9 cellular contexts compared by ENCODE assay signal in genomic region chr2:181955010-181955409, GRCh38. TPM values are rescaled to one million over a fixed set of nuclear protein-coding genes. Genes with fewer than 3 reads are reported as not detected.
DNase-seq lines count a peak whose midpoint lies in the region; ATAC-seq and TF ChIP-seq lines count a peak whose summit lies in the region.
"Had no signal": no experiment of that assay in that cellular context is flagged by ENCODE, and none has a peak within 500 bp of the region (broad histone marks: within the 10 kb centered on the region; RNA-seq: fewer than 3 reads in every experiment).

No MANE protein-coding gene starts in this region.

- H3K79me2 ChIP-seq in DOHH2 (ENCODE audit: control insufficient read depth, low read length): no peaks in the 10 kb centered on the region

- H3K4me3 ChIP-seq in DOHH2 (ENCODE audit: low read length): peak overlapping the region; percentile 72
- no peak overlapping the region for H3K4me3 ChIP-seq in cardiac fibroblast (replicated peaks in 1 of 2; ENCODE audit: low read depth in 2 of 2, low read length in 2 of 2)

- TF ChIP-seq CTCF in DOHH2 (IDR thresholded peaks at IDR 0.05; ENCODE audit: low read depth, low read length, poor library complexity, severe bottlenecking) (no peak), cardiac fibroblast (IDR thresholded peaks at IDR 0.05; ENCODE audit: low read depth, low read length) (no peak)

- H3K9me2 ChIP-seq in DOHH2 (replicated peaks; ENCODE audit: control insufficient read depth, low read length): no peaks in the 10 kb centered on the region

- H3F3A ChIP-seq in DOHH2 (ENCODE audit: control insufficient read depth, insufficient read depth): no peaks in the 10 kb centered on the region

- peaks cover 19% of the 10 kb centered on the region for H3K4me1 ChIP-seq in DOHH2 (ENCODE audit: control insufficient read depth, low read length)

- H3K4me2 ChIP-seq in DOHH2 (ENCODE audit: low read length): peak overlapping the region; percentile 68

- no peaks in the 10 kb centered on the region for H3K36me3 ChIP-seq in DOHH2 (ENCODE audit: control insufficient read depth, low read length)

- H3K27ac ChIP-seq in DOHH2 (ENCODE audit: low read depth, low read length): no peak overlapping the region

- H3K27me3 ChIP-seq in DOHH2 (ENCODE audit: control insufficient read depth, low read length): no peaks in the 10 kb centered on the region

- DNase-seq in M059J (ENCODE audit: low read depth): peak; percentile 85
- peak; percentile 38 to 81 for DNase-seq in cardiac fibroblast (ENCODE audit: low read depth in 2 of 2)
- DNase-seq in myocyte (ENCODE audit: low read depth): peak; percentile 42
- DNase-seq in cerebellar nuclear complex (lab: John Stamatoyannopoulos, UW): no peak
- no peak for DNase-seq in HK-2 (ENCODE audit: unreplicated experiment)
- no peak for DNase-seq in cortex of kidney (lab: John Stamatoyannopoulos, UW)
- DNase-seq: DMS79 treated with DMSO at 0.1 percent for 48 hours had no signal

- H3K9me3 ChIP-seq in DOHH2 (ENCODE audit: control insufficient read depth, insufficient read depth, low read length): no peaks in the 10 kb centered on the region

- no peaks in the 10 kb centered on the region for H4K20me1 ChIP-seq in DOHH2 (ENCODE audit: control insufficient read depth, insufficient read depth, low read depth, low read length)

- no peak for ATAC-seq in activated CD4-positive, CD25-positive, alpha-beta regulatory T cell treated with anti-CD3 and anti-CD28 coated beads, Interleukin-2, amount 50 U/mL, for 24 hours

RNA-seq across cellular contexts. Expression of gene PPP1R1C, which starts 30.6 kb away (rescaled TPM):
- 5.2 and 8.4 TPM in 2 replicates for total RNA-seq in M059J (2014; rRNA removed; shearing (Covaris generic))
- 0.51 TPM in 1 of 2 replicates, not detected in the other for total RNA-seq in myocyte
- polyA plus RNA-seq in myocyte (2012): 0.23 TPM

Comparison
In these comparisons a context has a peak if more than half of its experiments do, and no peak if none do; other contexts are left out.
1. DNase-seq: peak in M059J (single experiment), cardiac fibroblast (2 of 2) and myocyte (single experiment); none in cerebellar nuclear complex (0 of 2), HK-2 (single experiment) and cortex of kidney (single experiment).